ENCODE assay signal across 8 cellular contexts in the genomic region with DNA sequence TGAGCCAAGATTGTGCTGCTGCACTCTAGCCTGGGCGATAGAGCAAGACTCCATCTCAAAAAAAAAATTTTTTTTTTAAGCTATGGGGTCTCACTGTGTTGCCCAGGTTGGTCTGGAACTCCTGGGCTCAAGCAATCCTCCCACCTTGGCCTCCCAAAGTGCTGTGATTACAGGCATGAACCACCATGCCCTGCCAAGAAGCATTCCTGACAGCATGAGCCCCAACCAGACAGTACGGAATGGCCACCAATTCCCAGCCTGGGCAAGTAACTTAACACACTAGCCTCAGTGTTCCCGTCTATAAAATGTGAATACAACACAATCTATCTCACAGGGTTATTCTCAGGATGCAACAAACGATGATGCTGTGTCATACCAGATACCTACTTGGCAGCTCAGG. TPM values are rescaled to one million over a fixed set of nuclear protein-coding genes. Genes with fewer than 3 reads are reported as not detected.
DNase-seq lines count a peak whose midpoint lies in the region; ATAC-seq and TF ChIP-seq lines count a peak whose summit lies in the region.

No MANE protein-coding gene starts in this region.

- peaks cover 2% of the 10 kb centered on the region for H3K36me3 Mint-ChIP-seq in activated T-cell treated with anti-CD3 and anti-CD28 coated beads, Interleukin-2, amount 50 U/mL, for 4 hours (ENCODE audit: insufficient read depth)
- H3K36me3 Mint-ChIP-seq in activated CD8-positive, alpha-beta T cell treated with anti-CD3 and anti-CD28 coated beads, Interleukin-2, amount 10 ng/mL, durations not matched to agents 7 days and 5 days (ENCODE audit: low read depth): peaks cover 17% of the 10 kb centered on the region

- CTCF ChIA-PET in activated CD8-positive, alpha-beta T cell treated with anti-CD3 and anti-CD28 coated beads, Interleukin-2, amount 10 ng/mL, durations not matched to agents 7 days and 5 days (lab: Charles Lee): interaction anchor here (0.6 to 2.3 kb wide), 6 partner anchors 9 to 157 kb away, joined by 3 to 7 read pairs (median 4); no protein-coding TSS in a partner anchor

- WGBS in suprapubic skin: 65% methylated on average over 4 of the region's 4 CpGs

- H3K4me1 Mint-ChIP-seq in activated T-cell treated with anti-CD3 and anti-CD28 coated beads, Interleukin-2, amount 50 U/mL, for 4 hours (ENCODE audit: low read depth): peaks cover 53% of the 10 kb centered on the region
- peaks cover 52% of the 10 kb centered on the region for H3K4me1 Mint-ChIP-seq in activated CD8-positive, alpha-beta T cell treated with anti-CD3 and anti-CD28 coated beads, Interleukin-2, amount 10 ng/mL, durations not matched to agents 7 days and 5 days (ENCODE audit: low read depth)

- no peak for DNase-seq in activated T-cell treated with anti-CD3 and anti-CD28 coated beads, Interleukin-2, amount 50 U/mL, for 4 hours
- DNase-seq in activated T-cell treated with anti-CD3 and anti-CD28 coated beads for 4 hours: no peak
- DNase-seq in activated CD8-positive, alpha-beta T cell treated with anti-CD3 and anti-CD28 coated beads, Interleukin-2, amount 10 ng/mL, durations not matched to agents 7 days and 5 days: no peak
- no peak for DNase-seq in suprapubic skin (ENCODE audit: low spot score in 2 of 2)
- no peak for DNase-seq in COLO668 (lab: John Stamatoyannopoulos, UW; ENCODE audit: unreplicated experiment)
- no peak for DNase-seq in NK-92 (lab: John Stamatoyannopoulos, UW; ENCODE audit: unreplicated experiment)

- H3K36me3 ChIP-seq in iPS-18a (ENCODE audit: control insufficient read depth, low read depth, low read length) (no peaks in the 10 kb centered on the region), suprapubic skin (no peaks in the 10 kb centered on the region)

- H3K27ac Mint-ChIP-seq in activated CD8-positive, alpha-beta T cell treated with anti-CD3 and anti-CD28 coated beads, Interleukin-2, amount 10 ng/mL, durations not matched to agents 7 days and 5 days: peak overlapping the region; percentile 88

- POLR2A ChIA-PET in activated CD8-positive, alpha-beta T cell treated with anti-CD3 and anti-CD28 coated beads, Interleukin-2, amount 10 ng/mL, durations not matched to agents 7 days and 5 days (lab: Charles Lee): interaction anchor here (0.7 to 2.0 kb wide), 2 partner anchors 11 to 22 kb away, joined by 3 to 6 read pairs; no protein-coding TSS in a partner anchor

- H3K4me1 ChIP-seq in iPS-18a (ENCODE audit: control insufficient read depth, low read depth, low read length) (peaks cover 28% of the 10 kb centered on the region), suprapubic skin (peaks cover 40% of the 10 kb centered on the region)

- H3K9me3 ChIP-seq in iPS-18a (ENCODE audit: control insufficient read depth, low read depth, low read length): no peaks in the 10 kb centered on the region
- no peaks in the 10 kb centered on the region for H3K9me3 ChIP-seq in suprapubic skin

- TF ChIP-seq EP300 in suprapubic skin (IDR thresholded peaks at IDR 0.05): no peak

- H3K27me3 ChIP-seq in iPS-18a (ENCODE audit: control insufficient read depth, insufficient read depth, low read length) (no peaks in the 10 kb centered on the region), suprapubic skin (no peaks in the 10 kb centered on the region)

- peak overlapping the region; percentile 85 for H3K4me3 ChIP-seq in iPS-18a (ENCODE audit: low read length)
- peak overlapping the region; percentile 91 for H3K4me3 ChIP-seq in suprapubic skin

- peak overlapping the region; percentile 93 for H3K4me3 Mint-ChIP-seq in activated T-cell treated with anti-CD3 and anti-CD28 coated beads, Interleukin-2, amount 50 U/mL, for 4 hours
- H3K4me3 Mint-ChIP-seq in activated CD8-positive, alpha-beta T cell treated with anti-CD3 and anti-CD28 coated beads, Interleukin-2, amount 10 ng/mL, durations not matched to agents 7 days and 5 days: peak overlapping the region; percentile 93

- TF ChIP-seq POLR2A in suprapubic skin (IDR thresholded peaks at IDR 0.05): no peak

- H3K9ac ChIP-seq in iPS-18a (ENCODE audit: low read length): peak overlapping the region; percentile 93

- no peak for ATAC-seq in activated T-cell treated with anti-CD3 and anti-CD28 coated beads, Interleukin-2, amount 50 U/mL, for 4 hours
- ATAC-seq in activated CD8-positive, alpha-beta T cell treated with anti-CD3 and anti-CD28 coated beads, Interleukin-2, amount 10 ng/mL, durations not matched to agents 7 days and 5 days: no peak
- ATAC-seq in GM19395 (IDR thresholded peaks at IDR 0.05; ENCODE audit: unreplicated experiment): no peak

- H3K27ac ChIP-seq in iPS-18a (ENCODE audit: low read length): no peak overlapping the region
- H3K27ac ChIP-seq in suprapubic skin: no peak overlapping the region

- no peaks in the 10 kb centered on the region for H3K27me3 Mint-ChIP-seq in activated T-cell treated with anti-CD3 and anti-CD28 coated beads, Interleukin-2, amount 50 U/mL, for 4 hours (ENCODE audit: low read depth)
- H3K27me3 Mint-ChIP-seq in activated CD8-positive, alpha-beta T cell treated with anti-CD3 and anti-CD28 coated beads, Interleukin-2, amount 10 ng/mL, durations not matched to agents 7 days and 5 days (ENCODE audit: low read depth): peaks cover 6% of the 10 kb centered on the region

- TF ChIP-seq CTCF in suprapubic skin (IDR thresholded peaks at IDR 0.05): no peak

- no peaks in the 10 kb centered on the region for H3K9me3 Mint-ChIP-seq in activated T-cell treated with anti-CD3 and anti-CD28 coated beads, Interleukin-2, amount 50 U/mL, for 4 hours
- no peaks in the 10 kb centered on the region for H3K9me3 Mint-ChIP-seq in activated CD8-positive, alpha-beta T cell treated with anti-CD3 and anti-CD28 coated beads, Interleukin-2, amount 10 ng/mL, durations not matched to agents 7 days and 5 days (ENCODE audit: insufficient read depth)

RNA-seq across cellular contexts. Expression of a gene that starts 2.1 kb away (rescaled TPM):
- 100 to 1,000 TPM; 287 to 334 (median 331) TPM for total RNA-seq in activated T-cell treated with anti-CD3 and anti-CD28 coated beads, Interleukin-2, amount 50 U/mL, for 4 hours
- total RNA-seq in activated CD8-positive, alpha-beta T cell treated with anti-CD3 and anti-CD28 coated beads, Interleukin-2, amount 10 ng/mL, durations not matched to agents 7 days and 5 days: 100 to 1,000 TPM; 315 to 323 TPM
- 100 to 1,000 TPM; 107 to 194 (median 155) TPM for total RNA-seq in suprapubic skin
